20 cellular contexts compared by ENCODE assay signal in the genomic region with DNA sequence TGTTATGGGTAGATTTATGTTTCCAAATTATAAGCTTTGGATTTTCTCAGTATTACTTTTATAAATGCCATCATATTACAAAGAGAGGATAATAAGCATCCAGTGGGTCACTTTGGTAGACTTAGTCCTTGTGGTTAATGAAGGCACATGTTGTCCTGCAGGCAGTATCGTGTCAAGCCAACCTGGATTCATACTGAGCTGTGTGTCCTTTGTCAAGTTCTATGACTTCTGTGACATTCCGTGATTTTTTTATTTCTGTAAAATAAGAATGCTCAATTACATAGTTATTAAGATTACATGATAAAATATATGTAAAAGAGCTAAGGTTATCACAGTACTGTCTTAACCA.
"Had no signal": no experiment of that assay in that cellular context is flagged by ENCODE, and none has a peak within 500 bp of the region (broad histone marks: within the 10 kb centered on the region; RNA-seq: fewer than 3 reads in every experiment).

No MANE protein-coding gene starts in this region.

- H3K9me3 Mint-ChIP-seq: naive B cell had no signal

- H3K4me3 Mint-ChIP-seq: naive B cell had no signal

- H3K4me1 Mint-ChIP-seq: naive B cell had no signal

- H3K36me3 ChIP-seq: colonic mucosa, heart right ventricle, left lung, neutrophil, suprapubic skin, tibial artery, upper lobe of right lung, vagina had no signal

- H3K27ac ChIP-seq: colonic mucosa, left lung, neutrophil, psoas muscle, suprapubic skin, upper lobe of right lung, vagina had no signal

- H3K27me3 ChIP-seq: colonic mucosa, heart right ventricle, left lung, neutrophil, suprapubic skin, tibial artery, upper lobe of right lung, vagina had no signal

- ATAC-seq: left lung, upper lobe of right lung had no signal

- H3K36me3 Mint-ChIP-seq: naive B cell had no signal

- H3K4me1 ChIP-seq: colonic mucosa had no signal

- DNase-seq: colonic mucosa; erythroblast; foreskin melanocyte; heart right ventricle; hypothalamus; kidney glomerular epithelial cell; left lung; mesendoderm; naive B cell; psoas muscle; retina; stimulated activated CD4-positive, alpha-beta T cell treated with anti-CD3 and anti-CD28 coated beads, Interleukin-2, amount 100 ng/mL, for 48 hours; stimulated activated naive CD4-positive, alpha-beta T cell treated with Interleukin-2 at 50 U/mL for 16 hours; tibial artery; upper lobe of right lung had no signal

- H3K4me2 ChIP-seq: smooth muscle cell had no signal

- H3K4me3 ChIP-seq: colonic mucosa, heart right ventricle, left lung, lung, psoas muscle, smooth muscle cell, suprapubic skin, tibial artery, upper lobe of right lung, vagina had no signal

- H3K27me3 Mint-ChIP-seq: naive B cell had no signal

- H3K9me3 ChIP-seq: colonic mucosa, heart right ventricle, left lung, neutrophil, psoas muscle, suprapubic skin, tibial artery, upper lobe of right lung, vagina had no signal

- H3K27ac Mint-ChIP-seq: naive B cell had no signal
